28 cellular contexts compared by ENCODE assay signal in the genomic region with DNA sequence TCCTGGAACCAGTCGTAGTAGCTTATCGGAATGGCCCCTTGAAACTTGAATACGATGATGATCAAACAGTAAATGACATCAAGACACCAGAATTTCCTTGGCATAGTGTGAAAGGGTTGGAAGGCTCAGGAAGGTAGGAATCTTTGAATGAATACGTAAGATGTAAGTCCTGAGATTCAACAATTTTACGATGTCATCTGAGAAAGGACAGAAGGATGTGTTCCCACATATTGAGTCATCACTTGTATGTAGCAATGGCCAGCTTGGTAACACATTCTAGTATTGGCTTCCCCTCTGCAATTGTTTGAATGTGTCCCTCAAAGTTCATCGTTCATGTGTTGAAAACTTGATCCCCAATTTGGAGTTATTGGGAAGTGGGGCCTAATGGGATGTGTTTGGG.
DNase-seq lines count a peak whose midpoint lies in the region; ATAC-seq, FAIRE-seq and TF ChIP-seq lines count a peak whose summit lies in the region.
"Had no signal": no experiment of that assay in that cellular context is flagged by ENCODE, and none has a peak within 500 bp of the region (broad histone marks: within the 10 kb centered on the region; RNA-seq: fewer than 3 reads in every experiment).

No MANE protein-coding gene starts in this region.

- H3K36me3 ChIP-seq in bronchial epithelial cell (ENCODE audit: control insufficient read depth, insufficient read depth, low read length) (no peaks in the 10 kb centered on the region), lung (ENCODE audit: control insufficient read depth in 2 of 2, insufficient read depth in 2 of 2, low read length in 2 of 2) (no peaks in the 10 kb centered on the region)
- H3K36me3 ChIP-seq: esophagus squamous epithelium, gastroesophageal sphincter had no signal

- H3K27me3 ChIP-seq in bronchial epithelial cell (ENCODE audit: control insufficient read depth, insufficient read depth, low read length), result no peaks in the 10 kb centered on the region
- H3K27me3 ChIP-seq in lung (ENCODE audit: control insufficient read depth, insufficient read depth), result no peaks in the 10 kb centered on the region
- H3K27me3 ChIP-seq: esophagus squamous epithelium, gastroesophageal sphincter had no signal

- H3K27ac ChIP-seq in lung (ENCODE audit: low read depth in 1 of 2, low read length in 1 of 2), result no peak overlapping the region
- H3K27ac ChIP-seq: coronary artery, esophagus squamous epithelium, gastroesophageal sphincter, KMS-11 had no signal

- H3K9me3 ChIP-seq in lung (ENCODE audit: control insufficient read depth in 2 of 2, insufficient read depth in 1 of 2, low read length in 1 of 2), result no peaks in the 10 kb centered on the region
- H3K9me3 ChIP-seq: esophagus squamous epithelium, gastroesophageal sphincter, mucosa of descending colon had no signal

- no peak for FAIRE-seq in bronchial epithelial cell (lab: Jason Lieb, UNC)
- FAIRE-seq: GM12892 had no signal

- peak; percentile 16 for ATAC-seq in lung (ENCODE audit: insufficient read depth, low FRiP score)
- no peak for ATAC-seq in GM18498 (IDR thresholded peaks at IDR 0.05; ENCODE audit: unreplicated experiment)
- ATAC-seq: gastroesophageal sphincter; left cardiac atrium; mucosa of descending colon; stimulated activated naive B cell treated with anti-CD40 and anti-IgM and Interleukin-4, amounts not matched to agents 10 μg/mL and 1 μg/mL and 100 μg/mL, for 72 hours; WTC11 had no signal

- H3K4me1 ChIP-seq in lung (ENCODE audit: control insufficient read depth in 2 of 2, insufficient read depth in 2 of 2, low read length in 2 of 2), result peaks cover 0 to 4% of the 10 kb centered on the region in 2 donors
- H3K4me1 ChIP-seq: esophagus squamous epithelium, gastroesophageal sphincter had no signal

- H3K4me3 ChIP-seq in bronchial epithelial cell (ENCODE audit: low read depth, low read length), result no peak overlapping the region
- no peak overlapping the region for H3K4me3 ChIP-seq in lung
- H3K4me3 ChIP-seq: coronary artery, esophagus squamous epithelium, gastroesophageal sphincter, mucosa of descending colon had no signal

- DNase-seq in CD1c-positive myeloid dendritic cell (ENCODE audit: extremely low spot score) (peak; percentile 29), M059J (ENCODE audit: low read depth) (peak; percentile 36), bronchial epithelial cell (ENCODE audit: low read depth) (peak; percentile 13), lung (ENCODE audit: low spot score) (no peak), AML-193 (lab: John Stamatoyannopoulos, UW) (no peak), A172 (ENCODE audit: low spot score) (no peak), ureter (ENCODE audit: low spot score) (no peak)
- DNase-seq: activated CD4-positive, alpha-beta T cell treated with anti-CD3 and anti-CD28 coated beads, Interleukin-2, amount 10 ng/mL, durations not matched to agents 24 days and 14 days; activated gamma-delta T cell; activated naive CD8-positive, alpha-beta T cell treated with anti-CD3 and anti-CD28 coated beads for 36 hours; activated T-cell treated with anti-CD3 and anti-CD28 coated beads, Interleukin-2, amount 50 U/mL, for 1 hour; aorta; CD8-positive, alpha-beta memory T cell; endodermal cell; esophagus squamous epithelium; H9; left cardiac atrium; mucosa of descending colon; NCI-H1048; NCI-H187; stimulated activated naive B cell treated with anti-CD40 and anti-IgM and Interleukin-4, amounts not matched to agents 10 μg/mL and 1 μg/mL and 100 μg/mL, for 72 hours; T1000 had no signal

- TF ChIP-seq CTCF in bronchial epithelial cell (IDR thresholded peaks at IDR 0.05; ENCODE audit: insufficient read depth, low read length, severe bottlenecking), result no peak
- TF ChIP-seq CTCF in lung (IDR thresholded peaks at IDR 0.05; ENCODE audit: control extremely low read depth, extremely low read depth), result no peak

- WGBS in lung, 2 donors, result 63 to 74% methylated on average over 6 of the region's 6 CpGs

Comparison
In these comparisons a context has a peak if more than half of its experiments do, and no peak if none do; other contexts are left out.
1. DNase-seq: peak in CD1c-positive myeloid dendritic cell (single experiment), M059J (single experiment) and bronchial epithelial cell (single experiment); none in lung (single experiment), AML-193 (0 of 2), A172 (single experiment) and ureter (single experiment).